ENCODE assay signal across 23 cellular contexts in genomic region chr5:135629666-135630065, GRCh38. TPM values are rescaled to one million over a fixed set of nuclear protein-coding genes. Genes with fewer than 3 reads are reported as not detected.
DNase-seq lines count a peak whose midpoint lies in the region; ATAC-seq and TF ChIP-seq lines count a peak whose summit lies in the region.
"Had no signal": no experiment of that assay in that cellular context is flagged by ENCODE, and none has a peak within 500 bp of the region (broad histone marks: within the 10 kb centered on the region; RNA-seq: fewer than 3 reads in every experiment).

No MANE protein-coding gene starts in this region.

- H3K4me1 Mint-ChIP-seq in Caco-2 (ENCODE audit: low read depth, unreplicated experiment) (no peaks in the 10 kb centered on the region), WTC11 (peaks cover 10% of the 10 kb centered on the region), nephron progenitor cell (peaks cover 10% of the 10 kb centered on the region), H9 (peaks cover 5 to 17% of the 10 kb centered on the region in 2 experiments; a peak in 2 of 4 replicates)
- H3K4me1 Mint-ChIP-seq: CD4-positive, CD25-positive, alpha-beta regulatory T cell had no signal

- no peak overlapping the region for H2BK20ac ChIP-seq in H9 (ENCODE audit: low read depth, low read length, poor library complexity, severe bottlenecking)

- H4K8ac ChIP-seq in H9 (replicated peaks; ENCODE audit: insufficient read length, low read depth, low read length), result no peak overlapping the region

- H3K4me1 ChIP-seq in BLaER1 (peaks cover 23% of the 10 kb centered on the region), Caco-2 (peaks cover 13% of the 10 kb centered on the region), H9 (ENCODE audit: insufficient read depth, low read length) (no peaks in the 10 kb centered on the region)
- H3K4me1 ChIP-seq: A549, BE2C, HAP-1 had no signal

- H3K79me2 ChIP-seq in H9 (ENCODE audit: insufficient read depth, low read length), result no peaks in the 10 kb centered on the region

- H4K5ac ChIP-seq in H9 (ENCODE audit: insufficient read length, low read depth, low read length), result no peak overlapping the region

- H3K27me3 Mint-ChIP-seq in Caco-2 (ENCODE audit: insufficient read depth, unreplicated experiment), result peaks cover 7% of the 10 kb centered on the region
- H3K27me3 Mint-ChIP-seq in WTC11 (ENCODE audit: low read depth), result peaks cover 9% of the 10 kb centered on the region
- H3K27me3 Mint-ChIP-seq in nephron progenitor cell (ENCODE audit: low read depth, poor library complexity), result peaks cover 10% of the 10 kb centered on the region
- H3K27me3 Mint-ChIP-seq in H9 (ENCODE audit: low read depth), result peaks cover 12% of the 10 kb centered on the region

- no peak overlapping the region for H2BK15ac ChIP-seq in H9 (ENCODE audit: low read depth, low read length)

- H3K4me3 Mint-ChIP-seq in Caco-2 (ENCODE audit: unreplicated experiment) (no peak overlapping the region), WTC11 (no peak overlapping the region), nephron progenitor cell (no peak overlapping the region), H9 (no peak overlapping the region)
- H3K4me3 Mint-ChIP-seq: CD4-positive, CD25-positive, alpha-beta regulatory T cell; CD8-positive, alpha-beta T cell had no signal

- H3K23ac ChIP-seq in H9 (ENCODE audit: insufficient read length, low read depth, low read length), result no peak overlapping the region

- no peak overlapping the region for H2AK5ac ChIP-seq in H9 (ENCODE audit: insufficient read length, low read length)

- H2AFZ ChIP-seq in H9 (ENCODE audit: low read length), result no peak overlapping the region
- H2AFZ ChIP-seq: GM23248 had no signal

- no peak overlapping the region for H3K4ac ChIP-seq in H9 (ENCODE audit: low read depth, low read length)

- POLR2A ChIA-PET in Caco-2 (lab: Charles Lee) (no interaction called here), WTC11 (lab: Charles Lee) (no interaction called here)

- H3K27me3 ChIP-seq in BLaER1 (no peaks in the 10 kb centered on the region), Caco-2 (replicated peaks; ENCODE audit: control insufficient read depth, insufficient read depth, low read length) (no peaks in the 10 kb centered on the region), H9 (ENCODE audit: insufficient read depth, low read length) (no peaks in the 10 kb centered on the region)
- H3K27me3 ChIP-seq: BE2C had no signal

- no peak overlapping the region for H2BK5ac ChIP-seq in H9 (ENCODE audit: insufficient read length, low read length)

- H3K79me1 ChIP-seq in H9 (ENCODE audit: insufficient read depth, low read depth, low read length, poor library complexity, severe bottlenecking), result no peaks in the 10 kb centered on the region

- no peak overlapping the region for H2BK12ac ChIP-seq in H9 (ENCODE audit: insufficient read length, low read depth, low read length)

- TF ChIP-seq POLR2A in erythroblast (IDR thresholded peaks at IDR 0.05; ENCODE audit: low read length), result no peak

- no peak overlapping the region for H3T11ph ChIP-seq in H9 (ENCODE audit: low read length)

- H3K9ac ChIP-seq in BLaER1, result no peak overlapping the region
- no peak overlapping the region for H3K9ac ChIP-seq in H9 (ENCODE audit: extremely low read depth, insufficient read length, low read length)
- H3K9ac ChIP-seq: GM23248 had no signal

- H3K23me2 ChIP-seq in H9 (ENCODE audit: insufficient read length, low read depth, low read length, poor library complexity, severe bottlenecking), result no peaks in the 10 kb centered on the region

- H3K14ac ChIP-seq in H9 (ENCODE audit: insufficient read depth, low read length), result no peak overlapping the region; the same call in 1 of the 2 replicates

- no peaks in the 10 kb centered on the region for H4K20me1 ChIP-seq in BLaER1
- H4K20me1 ChIP-seq in H9 (ENCODE audit: control insufficient read depth, insufficient read depth, insufficient read length), result no peaks in the 10 kb centered on the region

- CTCF ChIA-PET in Caco-2 (lab: Charles Lee) (no interaction called here), WTC11 (lab: Charles Lee) (interaction anchor here (1.7 kb wide), 1 partner anchor 63 kb away, joined by 3 read pairs; no protein-coding TSS in a partner anchor)

- H3K36me3 Mint-ChIP-seq in Caco-2 (ENCODE audit: insufficient read depth, unreplicated experiment) (peaks cover 7% of the 10 kb centered on the region), WTC11 (no peaks in the 10 kb centered on the region), nephron progenitor cell (ENCODE audit: low read depth) (no peaks in the 10 kb centered on the region), H9 (ENCODE audit: insufficient read depth in 1 of 3, low read depth in 3 of 3) (peaks cover 0 to 2% (median 0%) of the 10 kb centered on the region in 3 experiments; a peak in 1 of 7 replicates)
- H3K36me3 Mint-ChIP-seq: CD4-positive, CD25-positive, alpha-beta regulatory T cell; CD8-positive, alpha-beta T cell had no signal

- H3K18ac ChIP-seq in H9 (ENCODE audit: insufficient read length, low read depth, low read length), result no peak overlapping the region

- WGBS in H9 (ENCODE audit: extremely low coverage, insufficient read length, low lambda C conversion rate), result no CpG with 5 or more reads among the region's 4 CpGs

- ATAC-seq in WTC11, result no peak
- ATAC-seq: A549; CD8-positive, alpha-beta T cell; GM12878 had no signal

- no peak overlapping the region for H3K4me3 ChIP-seq in BLaER1
- H3K4me3 ChIP-seq in Caco-2 (ENCODE audit: low read depth, low read length), result no peak overlapping the region
- H3K4me3 ChIP-seq: A549, GM12878, GM23248, HAP-1 had no signal

- no TSS peak for BruUV-seq in Caco-2 (replicated peaks; lab: Mats Ljungman, UMichigan)

- H3K9me3 Mint-ChIP-seq in Caco-2 (ENCODE audit: unreplicated experiment) (no peaks in the 10 kb centered on the region), WTC11 (peaks cover 27% of the 10 kb centered on the region), nephron progenitor cell (no peaks in the 10 kb centered on the region), H9 (peaks cover 0 to 3% of the 10 kb centered on the region in 2 experiments; a peak in 2 of 5 replicates)
- H3K9me3 Mint-ChIP-seq: CD8-positive, alpha-beta T cell had no signal

- no peak overlapping the region for H3K56ac ChIP-seq in H9 (ENCODE audit: insufficient read length, low read depth, low read length)

- no peak overlapping the region for H2BK120ac ChIP-seq in H9 (ENCODE audit: low read depth, low read length, poor library complexity, severe bottlenecking)

- intact Hi-C loops in Caco-2 (cut with micrococcal nuclease; ENCODE audit: unreplicated experiment), result no loop called here

- TF ChIP-seq CTCF in Caco-2 (IDR thresholded peaks at IDR 0.05; ENCODE audit: insufficient read depth in 1 of 2, low read depth in 1 of 2, low read length in 1 of 2, severe bottlenecking in 1 of 2, unreplicated experiment in 1 of 2) (no peak), WTC11 (IDR thresholded peaks at IDR 0.05) (no peak), nephron progenitor cell (IDR thresholded peaks at IDR 0.05) (no peak), H9 (conservative IDR thresholded peaks at IDR 0.05) (no peak)

- no peak for DNase-seq in Caco-2
- DNase-seq in WTC11 (ENCODE audit: low spot score), result no peak
- no peak for DNase-seq in nephron progenitor cell
- DNase-seq in H9, result no peak
- DNase-seq in NK-92 (lab: John Stamatoyannopoulos, UW; ENCODE audit: unreplicated experiment), result no peak
- no peak for DNase-seq in NCI-H69 (lab: John Stamatoyannopoulos, UW)
- DNase-seq in erythroblast (lab: John Stamatoyannopoulos, UW), result no peak
- DNase-seq: 8988T; ACHN; AML-193; BE2C; CD4-positive, CD25-positive, alpha-beta regulatory T cell; CD8-positive, alpha-beta T cell; DMS 273 treated with DMSO at 0.1 percent for 48 hours; DMS79; EL; GDM1; GM23248 had no signal

- H3K4me2 ChIP-seq in BLaER1 (peak overlapping the region; percentile 59), H9 (ENCODE audit: insufficient read depth, insufficient read length, low read length) (no peak overlapping the region)
- H3K4me2 ChIP-seq: A549 had no signal

- H3K36me3 ChIP-seq in BLaER1 (no peaks in the 10 kb centered on the region), Caco-2 (ENCODE audit: control insufficient read depth, insufficient read depth, low read length) (no peaks in the 10 kb centered on the region)
- H3K36me3 ChIP-seq: BE2C, HAP-1 had no signal

- H3K27ac ChIP-seq in BLaER1, result no peak overlapping the region
- no peak overlapping the region for H3K27ac ChIP-seq in H9 (ENCODE audit: insufficient read length, low read depth, low read length)
- H3K27ac ChIP-seq: A549, C4-2B, GM23248 had no signal

- no peak overlapping the region for H4K91ac ChIP-seq in H9 (ENCODE audit: insufficient read length, low read depth, low read length)

- peak overlapping the region; percentile 36 for H3K27ac Mint-ChIP-seq in Caco-2 (ENCODE audit: unreplicated experiment)
- H3K27ac Mint-ChIP-seq in WTC11, result peak overlapping the region; percentile 24; the same call in 1 of the 2 replicates
- H3K27ac Mint-ChIP-seq in nephron progenitor cell, result peak overlapping the region; percentile 90
- H3K27ac Mint-ChIP-seq in H9, result no peak overlapping the region; a peak in 1 of 7 replicates
- H3K27ac Mint-ChIP-seq: CD4-positive, CD25-positive, alpha-beta regulatory T cell; CD8-positive, alpha-beta T cell had no signal

- H3K9me3 ChIP-seq in BLaER1 (no peaks in the 10 kb centered on the region), Caco-2 (no peaks in the 10 kb centered on the region), H9 (ENCODE audit: control insufficient read depth, low read depth, low read length) (no peaks in the 10 kb centered on the region)
- H3K9me3 ChIP-seq: A549, BE2C, HAP-1 had no signal

TF ChIP-seq in WTC11, 78 proteins besides CTCF, POLR2A, EP300 and RAD21 (continues in another document):
- no peak for TF ChIP-seq ATF3 (CRISPR knock-in tag; conservative IDR thresholded peaks at IDR 0.05)
- no peak for TF ChIP-seq SMAD3 (CRISPR knock-in tag; IDR thresholded peaks at IDR 0.05; ENCODE audit: borderline replicate concordance)
- TF ChIP-seq ZNF671 (CRISPR knock-in tag; IDR thresholded peaks at IDR 0.05), result no peak
- TF ChIP-seq TCF7 (CRISPR knock-in tag; IDR thresholded peaks at IDR 0.05; ENCODE audit: low read depth), result no peak
- TF ChIP-seq ZNF121 (CRISPR knock-in tag; IDR thresholded peaks at IDR 0.05), result no peak
- no peak for TF ChIP-seq ZNF396 (CRISPR knock-in tag; IDR thresholded peaks at IDR 0.05; ENCODE audit: borderline replicate concordance)
- TF ChIP-seq ATF1 (CRISPR knock-in tag; IDR thresholded peaks at IDR 0.05), result no peak
- TF ChIP-seq RELA (CRISPR knock-in tag; IDR thresholded peaks at IDR 0.05; ENCODE audit: borderline replicate concordance), result no peak

RNA-seq across cellular contexts. Expression of gene CXCL14, which starts 50.9 kb away (rescaled TPM):
- total RNA-seq in Caco-2 (2022) (not detected in 2 replicates), WTC11 (2021) (0.64 to 0.87 TPM (median 0.87 TPM) in 3 replicates), H9 (2021) (1.1 TPM in 2 replicates)
- total RNA-seq: CD4-positive, CD25-positive, alpha-beta regulatory T cell; CD8-positive, alpha-beta T cell; GM12878 had no signal

Comparison
In these comparisons a context has a peak if more than half of its experiments do, and no peak if none do; other contexts are left out.
1. H3K27ac Mint-ChIP-seq: peak in Caco-2 (single experiment), WTC11 (single experiment) and nephron progenitor cell (single experiment); none in H9 (0 of 3).